ENCODE assay signal across 23 cellular contexts in genomic region chr12:54558311-54558710, GRCh38. TPM values are rescaled to one million over a fixed set of nuclear protein-coding genes. Genes with fewer than 3 reads are reported as not detected.
"Had no signal": no experiment of that assay in that cellular context is flagged by ENCODE, and none has a peak within 500 bp of the region (broad histone marks: within the 10 kb centered on the region; RNA-seq: fewer than 3 reads in every experiment).

No MANE protein-coding gene starts in this region.

- H3K4me3 ChIP-seq: MG63, SJSA1, SK-N-MC had no signal

- H3K4me1 ChIP-seq: SJSA1 had no signal

- H3K9me3 ChIP-seq: MG63, SJSA1 had no signal

- H3K36me3 ChIP-seq: MG63, SJSA1 had no signal

- DNase-seq: Karpas-422, KG1, NCI-H1092, NCI-H1105 treated with DMSO at 0.1 percent for 48 hours, NCI-H1417 treated with DMSO at 0.1 percent for 48 hours, NCI-H146, NCI-H1694 treated with DMSO at 0.1 percent for 48 hours, NCI-H2029, NCI-H2081 treated with DMSO at 0.1 percent for 48 hours, NCI-H2171, NCI-H226, NCI-H446, NCI-H510A, NCI-H524 treated with DMSO at 0.1 percent for 48 hours, NCI-H69, NCI-H774, Right ventricle myocardium superior, RPMI8226, SIG-M5 had no signal

- H3K27ac ChIP-seq: SJSA1, SK-N-MC had no signal

RNA-seq across cellular contexts. Expression of gene PDE1B, which starts 8.9 kb away (rescaled TPM):
- total RNA-seq: HT-29, SJSA1 had no signal

RNA-seq across cellular contexts. Expression of gene PPP1R1A, which starts 30.1 kb away (rescaled TPM):
- total RNA-seq: HT-29, SJSA1 had no signal
